In the genomic region with DNA sequence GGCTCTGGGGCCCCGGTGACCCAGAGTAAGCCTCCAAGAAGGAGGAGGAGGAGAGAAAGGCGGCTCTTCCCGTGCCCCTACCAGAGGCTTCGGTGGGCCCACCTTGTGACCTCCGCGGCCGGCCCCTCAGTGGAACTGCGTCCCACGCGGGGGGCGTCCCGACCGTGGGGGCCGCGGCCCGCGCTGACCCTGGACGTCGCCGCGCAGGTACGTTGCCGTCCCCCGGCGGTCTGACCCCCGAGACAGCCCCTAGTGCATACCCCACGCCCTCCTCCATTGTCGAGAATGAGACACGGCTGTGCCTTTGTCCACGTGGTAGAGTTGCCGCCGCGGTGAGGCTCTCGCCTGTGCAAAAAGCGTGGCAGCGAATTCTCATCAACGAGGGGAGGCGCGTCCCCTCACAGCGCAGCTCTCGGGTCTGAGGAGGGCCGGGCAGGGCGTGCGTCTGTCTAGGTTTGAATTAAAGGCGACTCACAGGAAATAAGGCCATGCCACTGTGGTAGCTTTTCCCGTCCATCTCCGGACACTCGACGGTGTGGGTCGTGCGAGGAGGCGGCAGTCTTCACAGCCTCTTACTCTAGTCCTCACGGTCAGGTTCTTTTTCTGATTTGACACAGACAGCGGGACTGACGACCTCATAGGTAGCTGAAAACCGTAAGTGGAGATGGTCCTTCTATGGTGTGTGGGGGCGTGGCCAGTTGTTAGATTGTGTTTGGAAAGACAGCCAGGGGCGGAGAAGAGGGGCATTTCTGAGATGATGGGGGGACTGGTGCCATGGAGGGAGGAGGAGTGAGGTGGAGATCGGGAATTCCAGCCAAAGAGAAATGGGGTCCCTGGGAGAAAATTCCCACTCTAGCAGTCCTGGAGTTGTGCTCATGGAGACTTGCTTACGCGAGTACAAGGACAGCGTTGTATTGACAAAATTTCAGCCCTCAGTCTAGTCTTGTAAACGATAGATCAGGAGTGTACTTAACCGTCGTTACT, we compare ENCODE assay signal across 1 cellular context.
TF ChIP-seq lines count a peak whose summit lies in the region.

No MANE protein-coding gene starts in this region.

TF ChIP-seq in K562, 482 proteins besides CTCF, POLR2A, EP300 and RAD21 (continued from another document):
- TF ChIP-seq HNRNPK (IDR thresholded peaks at IDR 0.05; ENCODE audit: low read depth, low read length, poor library complexity, severe bottlenecking) = no peak
- TF ChIP-seq ATF1 (CRISPR knock-in tag; IDR thresholded peaks at IDR 0.05) = no peak
- no peak for TF ChIP-seq ATF1 (tag; IDR thresholded peaks at IDR 0.05)
- TF ChIP-seq TCF7L2 (IDR thresholded peaks at IDR 0.05; ENCODE audit: low read depth, low read length) = no peak
